In genomic region chr19:15640294-15640903, GRCh38 we compare ENCODE assay signal across 10 cellular contexts. TPM values are rescaled to one million over a fixed set of nuclear protein-coding genes. Genes with fewer than 3 reads are reported as not detected.
DNase-seq lines count a peak whose midpoint lies in the region; ATAC-seq lines count a peak whose summit lies in the region.
"Had no signal": no experiment of that assay in that cellular context is flagged by ENCODE, and none has a peak within 500 bp of the region (broad histone marks: within the 10 kb centered on the region; RNA-seq: fewer than 3 reads in every experiment).

Gene CYP4F3 (plus strand): TSS chr19:15640897. CDS start chr19:15641416, 519 bp downstream.

- DNase-seq in NCI-H82 (lab: John Stamatoyannopoulos, UW) (peak; percentile 36), NCI-H82 treated with DMSO at 0.1 percent for 48 hours (lab: John Stamatoyannopoulos, UW; ENCODE audit: unreplicated experiment) (no peak), SKM-1 treated with dmso at 0.1 percent for 144 hours (lab: John Stamatoyannopoulos, UW; ENCODE audit: unreplicated experiment) (peak; percentile 70), ureter (ENCODE audit: low spot score) (peak; percentile 94), NCI-H524 treated with DMSO at 0.1 percent for 48 hours (lab: John Stamatoyannopoulos, UW) (no peak), GM19238 (ENCODE audit: insufficient read length, low spot score) (no peak)
- DNase-seq in activated T-cell treated with anti-CD3 and anti-CD28 coated beads, Interleukin-2, amount 50 U/mL, for 72 hours = no peak
- DNase-seq: effector memory CD8-positive, alpha-beta T cell; NK-92 treated with Interleukin-12 subunit alpha and Interleukin-12 subunit beta, amount 100 ng/mL, for 24 hours had no signal

- no peak within 1 kb of the TSS for H3K4me3 Mint-ChIP-seq in activated T-cell treated with anti-CD3 and anti-CD28 coated beads, Interleukin-2, amount 50 U/mL, for 72 hours
- H3K4me3 Mint-ChIP-seq: effector memory CD8-positive, alpha-beta T cell had no signal

- no peak for ATAC-seq in activated T-cell treated with anti-CD3 and anti-CD28 coated beads, Interleukin-2, amount 50 U/mL, for 72 hours (replicated peaks in 1 of 2)
- ATAC-seq: effector memory CD8-positive, alpha-beta T cell had no signal

- no peaks in the 10 kb centered on the region for H3K9me3 Mint-ChIP-seq in activated T-cell treated with anti-CD3 and anti-CD28 coated beads, Interleukin-2, amount 50 U/mL, for 72 hours
- H3K9me3 Mint-ChIP-seq: effector memory CD8-positive, alpha-beta T cell had no signal

- no peaks in the 10 kb centered on the region for H3K4me1 Mint-ChIP-seq in activated T-cell treated with anti-CD3 and anti-CD28 coated beads, Interleukin-2, amount 50 U/mL, for 72 hours (ENCODE audit: low read depth)

- peak within 1 kb of the TSS; percentile 59 for H3K27ac ChIP-seq in layer of hippocampus (ENCODE audit: low read depth, low read length)

- H3K27ac Mint-ChIP-seq in activated T-cell treated with anti-CD3 and anti-CD28 coated beads, Interleukin-2, amount 50 U/mL, for 72 hours = no peak within 1 kb of the TSS
- H3K27ac Mint-ChIP-seq: effector memory CD8-positive, alpha-beta T cell had no signal

- H3K27me3 Mint-ChIP-seq in activated T-cell treated with anti-CD3 and anti-CD28 coated beads, Interleukin-2, amount 50 U/mL, for 72 hours (ENCODE audit: low read depth) = peaks cover 6% of the 10 kb centered on the region

- no peaks in the 10 kb centered on the region for H3K36me3 Mint-ChIP-seq in activated T-cell treated with anti-CD3 and anti-CD28 coated beads, Interleukin-2, amount 50 U/mL, for 72 hours (ENCODE audit: insufficient read depth in 2 of 2)

- no peaks in the 10 kb centered on the region for H3K27me3 ChIP-seq in layer of hippocampus (ENCODE audit: control insufficient read depth, insufficient read depth, low read length)

RNA-seq across cellular contexts. Expression of gene CYP4F3, which starts in this region (rescaled TPM):
- total RNA-seq in ureter = 10.7 TPM
- 1 to 10 TPM in 1 of 2 donors, under 1 TPM in 1; 0.30 to 1.7 TPM for total RNA-seq in activated T-cell treated with anti-CD3 and anti-CD28 coated beads, Interleukin-2, amount 50 U/mL, for 72 hours

Comparison
In these comparisons a context has a peak if more than half of its experiments do, and no peak if none do; other contexts are left out.
1. DNase-seq: peak in NCI-H82 (single experiment), SKM-1 treated with dmso at 0.1 percent for 144 hours (single experiment) and ureter (single experiment); none in NCI-H82 treated with DMSO at 0.1 percent for 48 hours (single experiment), NCI-H524 treated with DMSO at 0.1 percent for 48 hours (single experiment), activated T-cell treated with anti-CD3 and anti-CD28 coated beads, Interleukin-2, amount 50 U/mL, for 72 hours (0 of 2) and GM19238 (single experiment).